In the genomic region with DNA sequence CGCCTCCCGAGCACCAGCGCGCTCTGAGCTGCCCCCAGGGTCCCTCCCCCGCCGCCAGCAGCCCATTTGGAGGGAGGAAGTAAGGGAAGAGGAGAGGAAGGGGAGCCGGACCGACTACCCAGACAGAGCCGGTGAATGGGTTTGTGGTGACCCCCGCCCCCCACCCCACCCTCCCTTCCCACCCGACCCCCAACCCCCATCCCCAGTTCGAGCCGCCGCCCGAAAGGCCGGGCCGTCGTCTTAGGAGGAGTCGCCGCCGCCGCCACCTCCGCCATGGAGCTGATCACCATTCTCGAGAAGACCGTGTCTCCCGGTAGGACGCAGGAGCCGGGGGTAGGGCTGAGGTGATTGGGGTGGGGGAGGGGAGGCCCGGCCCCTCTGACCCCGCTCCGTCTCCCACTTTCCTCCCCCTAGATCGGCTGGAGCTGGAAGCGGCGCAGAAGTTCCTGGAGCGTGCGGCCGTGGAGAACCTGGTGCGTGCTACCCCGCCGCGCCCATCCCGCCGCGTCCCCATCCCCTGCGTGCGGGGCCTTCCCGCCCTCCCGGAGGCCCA, we compare ENCODE assay signal across 8 cellular contexts. TPM values are rescaled to one million over a fixed set of nuclear protein-coding genes. Genes with fewer than 3 reads are reported as not detected.
DNase-seq lines count a peak whose midpoint lies in the region; ATAC-seq and TF ChIP-seq lines count a peak whose summit lies in the region.

No MANE protein-coding gene starts in this region.

- intact Hi-C loops in Right ventricle myocardium superior (cut with DNase I), result no loop called here

- no peaks in the 10 kb centered on the region for H3K9me3 Mint-ChIP-seq in activated T-cell treated with anti-CD3 and anti-CD28 coated beads, Interleukin-2, amount 50 U/mL, for 4 hours

- H3K4me3 ChIP-seq in skeletal muscle cell (ENCODE audit: low read depth, low read length), result peak overlapping the region; percentile 67

- peak overlapping the region; percentile 92 for H3K4me3 Mint-ChIP-seq in activated T-cell treated with anti-CD3 and anti-CD28 coated beads, Interleukin-2, amount 50 U/mL, for 4 hours

- TF ChIP-seq CTCF in GM13976 (IDR thresholded peaks at IDR 0.05; ENCODE audit: borderline replicate concordance, control extremely low read depth, extremely low read depth, insufficient read depth, missing control alignments), result no peak

- in situ Hi-C loops in GM13976 (cut with MboI; ENCODE audit: low sequenced_read_pairs, unreplicated experiment), result no loop called here

- peaks cover 54% of the 10 kb centered on the region for H3K4me1 Mint-ChIP-seq in activated T-cell treated with anti-CD3 and anti-CD28 coated beads, Interleukin-2, amount 50 U/mL, for 4 hours (ENCODE audit: low read depth)

- DNase-seq in GM13976 (ENCODE audit: low spot score) (peak; percentile 71), Right ventricle myocardium superior (no peak), skeletal muscle cell (ENCODE audit: low read depth) (no peak), iPS-NIHi11 (ENCODE audit: low spot score) (no peak), foreskin melanocyte (no peak)
- DNase-seq in activated T-cell treated with anti-CD3 and anti-CD28 coated beads, Interleukin-2, amount 50 U/mL, for 4 hours, result peak; percentile 44

- no peaks in the 10 kb centered on the region for H3K27me3 Mint-ChIP-seq in activated T-cell treated with anti-CD3 and anti-CD28 coated beads, Interleukin-2, amount 50 U/mL, for 4 hours (ENCODE audit: low read depth)

- peaks cover 36% of the 10 kb centered on the region for H3K36me3 Mint-ChIP-seq in activated T-cell treated with anti-CD3 and anti-CD28 coated beads, Interleukin-2, amount 50 U/mL, for 4 hours (ENCODE audit: insufficient read depth)

- ATAC-seq in HG03103 (IDR thresholded peaks at IDR 0.05; ENCODE audit: low read depth, unreplicated experiment) (peak; percentile 2), Right ventricle myocardium superior (ENCODE audit: poor library complexity) (peak; percentile 39), HG03139 (IDR thresholded peaks at IDR 0.05; ENCODE audit: unreplicated experiment) (no peak)
- peak; percentile 7 to 14 for ATAC-seq in activated T-cell treated with anti-CD3 and anti-CD28 coated beads, Interleukin-2, amount 50 U/mL, for 4 hours

RNA-seq across cellular contexts. Expression of gene KPNB1, which starts 0.3 kb away (rescaled TPM):
- total RNA-seq in activated T-cell treated with anti-CD3 and anti-CD28 coated beads, Interleukin-2, amount 50 U/mL, for 4 hours, result 100 to 1,000 TPM; 916 to 992 (median 944) TPM
- 160 TPM for total RNA-seq in Right ventricle myocardium superior

RNA-seq across cellular contexts. Expression of gene TBKBP1, which starts 43.9 kb away (rescaled TPM):
- 10 to 100 TPM; 24.4 to 34.7 (median 24.6) TPM for total RNA-seq in activated T-cell treated with anti-CD3 and anti-CD28 coated beads, Interleukin-2, amount 50 U/mL, for 4 hours
- 16.3 TPM for total RNA-seq in Right ventricle myocardium superior

Comparison
In these comparisons a context has a peak if more than half of its experiments do, and no peak if none do; other contexts are left out.
1. DNase-seq: peak in GM13976 (single experiment) and activated T-cell treated with anti-CD3 and anti-CD28 coated beads, Interleukin-2, amount 50 U/mL, for 4 hours (single experiment); none in Right ventricle myocardium superior (single experiment), skeletal muscle cell (single experiment), iPS-NIHi11 (single experiment) and foreskin melanocyte (single experiment).